In the genomic region with DNA sequence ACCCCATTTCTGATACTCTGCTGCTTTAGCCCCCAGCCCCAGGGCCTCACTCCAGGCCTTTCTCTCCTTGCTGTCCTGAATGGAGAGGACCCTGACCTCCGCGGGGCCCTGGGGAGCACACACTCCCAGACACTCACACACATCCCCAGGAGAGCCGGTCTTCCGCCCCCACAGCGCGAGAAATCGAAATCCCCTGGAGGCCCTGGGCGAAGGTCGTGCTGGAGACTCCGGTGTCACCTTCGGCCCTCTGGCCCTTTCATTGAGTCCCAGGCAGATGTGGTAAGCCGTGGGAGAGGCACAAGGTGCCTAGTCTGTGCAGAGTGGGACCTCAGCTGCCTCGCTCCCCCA, we compare ENCODE assay signal across 8 cellular contexts. TPM values are rescaled to one million over a fixed set of nuclear protein-coding genes. Genes with fewer than 3 reads are reported as not detected.
DNase-seq lines count a peak whose midpoint lies in the region; ATAC-seq and TF ChIP-seq lines count a peak whose summit lies in the region.

No MANE protein-coding gene starts in this region.

- no peak for TF ChIP-seq EP300 in esophagus muscularis mucosa (IDR thresholded peaks at IDR 0.05)

- no peak for TF ChIP-seq POLR2A in esophagus muscularis mucosa (IDR thresholded peaks at IDR 0.05; ENCODE audit: low read depth)

- DNase-seq in GM10266 (ENCODE audit: extremely low spot score) (peak; percentile 47), esophagus muscularis mucosa (ENCODE audit: extremely low spot score) (no peak), NCI-H446 treated with DMSO at 0.1 percent for 48 hours (lab: John Stamatoyannopoulos, UW) (no peak)
- DNase-seq in activated CD4-positive, CD25-positive, alpha-beta regulatory T cell treated with anti-CD3 and anti-CD28 coated beads, Interleukin-2, amount 50 U/mL, for 72 hours = no peak

- ATAC-seq in HG03196 (IDR thresholded peaks at IDR 0.05; ENCODE audit: unreplicated experiment) = no peak
- ATAC-seq in HG03520 (IDR thresholded peaks at IDR 0.05; ENCODE audit: unreplicated experiment) = no peak

- H3K27me3 ChIP-seq in OCI-LY3 (ENCODE audit: low read depth, low read length) (no peaks in the 10 kb centered on the region), esophagus muscularis mucosa (peaks cover 0 to 4% (median 0%) of the 10 kb centered on the region in 4 donors), rectal smooth muscle tissue (ENCODE audit: control insufficient read depth, insufficient read depth, low read length) (peaks cover 3% of the 10 kb centered on the region)

- peaks cover 51% of the 10 kb centered on the region for H3K79me2 ChIP-seq in OCI-LY3 (ENCODE audit: low read length)

- peak overlapping the region; percentile 45 for H3K27ac ChIP-seq in OCI-LY3 (ENCODE audit: low read length)
- H3K27ac ChIP-seq in esophagus muscularis mucosa (replicated peaks in 1 of 4) = peak overlapping the region in 1 of 4 donors; percentile 67
- H3K27ac ChIP-seq in rectal smooth muscle tissue (ENCODE audit: low read depth, low read length) = no peak overlapping the region

- H4K20me1 ChIP-seq in OCI-LY3 (ENCODE audit: insufficient read depth, low read length) = peaks cover 19% of the 10 kb centered on the region

- H3K9ac ChIP-seq in OCI-LY3 (ENCODE audit: low read length) (peak overlapping the region; percentile 84), rectal smooth muscle tissue (ENCODE audit: low read length) (no peak overlapping the region)

- H3K36me3 ChIP-seq in OCI-LY3 (replicated peaks; ENCODE audit: low read depth, low read length) (no peaks in the 10 kb centered on the region), esophagus muscularis mucosa (no peaks in the 10 kb centered on the region), rectal smooth muscle tissue (ENCODE audit: control insufficient read depth, insufficient read depth, low read length) (no peaks in the 10 kb centered on the region)

- H3K4me3 ChIP-seq in OCI-LY3 (ENCODE audit: low read length) = peak overlapping the region; percentile 91
- peak overlapping the region; percentile 66 to 95 (median 78) for H3K4me3 ChIP-seq in esophagus muscularis mucosa
- H3K4me3 ChIP-seq in rectal smooth muscle tissue (ENCODE audit: low read length) = peak overlapping the region; percentile 76

- TF ChIP-seq CTCF in GM10266 (IDR thresholded peaks at IDR 0.05; ENCODE audit: control insufficient read depth, insufficient read depth, low read depth, missing control alignments) (no peak), OCI-LY3 (IDR thresholded peaks at IDR 0.05; ENCODE audit: low read depth, low read length) (no peak), esophagus muscularis mucosa (IDR thresholded peaks at IDR 0.05) (no peak)

- H2AFZ ChIP-seq in OCI-LY3 (ENCODE audit: low read depth, low read length) = peak overlapping the region; percentile 80

- intact Hi-C loops in esophagus muscularis mucosa (cut with DNase I) = loop anchor here (10.0 kb wide), 2 partner anchors 69 to 239 kb away; a partner anchor contains a TSS

- H3K4me1 ChIP-seq in OCI-LY3 (ENCODE audit: low read length) = peaks cover 18% of the 10 kb centered on the region
- peaks cover 21 to 29% (median 28%) of the 10 kb centered on the region in 4 donors for H3K4me1 ChIP-seq in esophagus muscularis mucosa
- H3K4me1 ChIP-seq in rectal smooth muscle tissue (ENCODE audit: control insufficient read depth, insufficient read depth, low read length) = no peaks in the 10 kb centered on the region

- H3K9me3 ChIP-seq in OCI-LY3 (ENCODE audit: insufficient read depth, low read length) (no peaks in the 10 kb centered on the region), esophagus muscularis mucosa (no peaks in the 10 kb centered on the region)

- 56% methylated on average over 12 of the region's 13 CpGs for WGBS in esophagus muscularis mucosa

- H3K4me2 ChIP-seq in OCI-LY3 (ENCODE audit: low read length) = peak overlapping the region; percentile 99

RNA-seq across cellular contexts. Expression of a gene that starts 0.8 kb away (rescaled TPM):
- 10 to 100 TPM; 20.3 to 70.2 (median 42.4) TPM for total RNA-seq in esophagus muscularis mucosa
